ENCODE assay signal across 8 cellular contexts in genomic region chrX:48695925-48696300, GRCh38. TPM values are rescaled to one million over a fixed set of nuclear protein-coding genes. Genes with fewer than 3 reads are reported as not detected.
DNase-seq lines count a peak whose midpoint lies in the region; ATAC-seq and TF ChIP-seq lines count a peak whose summit lies in the region.

No MANE protein-coding gene starts in this region.

- no CpG with 5 or more reads among the region's 8 CpGs for WGBS in mesendoderm (ENCODE audit: extremely low coverage, insufficient coverage, low lambda C conversion rate)

- H3K4me3 ChIP-seq in mesendoderm (ENCODE audit: low read length) (peak overlapping the region; percentile 25), vagina (peak overlapping the region; percentile 55 to 66)

- intact Hi-C loops in vagina (cut with DNase I), result no loop called here

- peaks cover 0 to 13% (median 7%) of the 10 kb centered on the region in 3 donors for H3K4me1 Mint-ChIP-seq in IgD-negative memory B cell

- no peak overlapping the region for H2BK5ac ChIP-seq in mesendoderm (ENCODE audit: low read length)

- no peaks in the 10 kb centered on the region for H3K9me3 ChIP-seq in vagina

- no peak overlapping the region for H4K8ac ChIP-seq in mesendoderm (ENCODE audit: low read depth, low read length)

- H3K23ac ChIP-seq in mesendoderm (ENCODE audit: low read length), result no peak overlapping the region

- no peak for TF ChIP-seq POLR2A in vagina (IDR thresholded peaks at IDR 0.05)

- H3K9me3 Mint-ChIP-seq in IgD-negative memory B cell, result no peaks in the 10 kb centered on the region

- H3K4ac ChIP-seq in mesendoderm (ENCODE audit: low read depth, low read length), result no peak overlapping the region

- H3K79me2 ChIP-seq in mesendoderm (ENCODE audit: control insufficient read depth, insufficient read depth, low read length), result no peaks in the 10 kb centered on the region

- H2BK120ac ChIP-seq in mesendoderm (ENCODE audit: low read depth, low read length), result no peak overlapping the region

- H3K79me1 ChIP-seq in mesendoderm (ENCODE audit: low read length), result no peaks in the 10 kb centered on the region

- H3K27me3 Mint-ChIP-seq in IgD-negative memory B cell, result no peaks in the 10 kb centered on the region

- H3K27ac Mint-ChIP-seq in IgD-negative memory B cell, result peak overlapping the region; percentile 54 to 85 (median 76)

- H3K4me2 ChIP-seq in mesendoderm (ENCODE audit: low read length), result peak overlapping the region; percentile 44

- H2BK15ac ChIP-seq in mesendoderm (replicated peaks; ENCODE audit: low read depth), result no peak overlapping the region

- H4K5ac ChIP-seq in mesendoderm (ENCODE audit: low read length), result no peak overlapping the region

- no peak overlapping the region for H3K18ac ChIP-seq in mesendoderm (ENCODE audit: low read length)

- H3K4me3 Mint-ChIP-seq in IgD-negative memory B cell, result peak overlapping the region; percentile 78 to 95 (median 90)

- no peak for TF ChIP-seq CTCF in vagina (IDR thresholded peaks at IDR 0.05)

- peak; percentile 11 for DNase-seq in GM03348 (ENCODE audit: low spot score)
- peak in 3 of 61 donors; percentile 18 to 47 (median 34) for DNase-seq in caudate nucleus (lab: John Stamatoyannopoulos, UW)
- DNase-seq in mesendoderm, result peak; percentile 47
- DNase-seq in vagina (ENCODE audit: extremely low spot score in 2 of 2), result no peak

- peak overlapping the region; percentile 80 for H3K56ac ChIP-seq in mesendoderm (ENCODE audit: low read length)

- H3K4me1 ChIP-seq in mesendoderm (ENCODE audit: control insufficient read depth, low read depth, low read length) (no peaks in the 10 kb centered on the region), vagina (peaks cover 14% of the 10 kb centered on the region)

- H3K36me3 Mint-ChIP-seq in IgD-negative memory B cell, result no peaks in the 10 kb centered on the region

- H3K36me3 ChIP-seq in mesendoderm (ENCODE audit: control insufficient read depth, insufficient read depth, low read length) (no peaks in the 10 kb centered on the region), vagina (no peaks in the 10 kb centered on the region)

- no peak for ATAC-seq in HG03442 (IDR thresholded peaks at IDR 0.05; ENCODE audit: unreplicated experiment)
- ATAC-seq in GM19397 (IDR thresholded peaks at IDR 0.05; ENCODE audit: unreplicated experiment), result no peak
- ATAC-seq in GM18868 (IDR thresholded peaks at IDR 0.05; ENCODE audit: unreplicated experiment), result no peak

- H3K27ac ChIP-seq in caudate nucleus (ENCODE audit: low read depth, low read length) (peak overlapping the region; percentile 93), mesendoderm (ENCODE audit: low read depth, low read length) (peak overlapping the region; percentile 36), vagina (peak overlapping the region; percentile 75)

- H2AK5ac ChIP-seq in mesendoderm (ENCODE audit: low read length), result no peak overlapping the region

- H3K9ac ChIP-seq in mesendoderm (ENCODE audit: low read length), result peak overlapping the region; percentile 66

- H3K27me3 ChIP-seq in mesendoderm (ENCODE audit: insufficient read depth, low read length, poor library complexity), result no peaks in the 10 kb centered on the region
- no peaks in the 10 kb centered on the region for H3K27me3 ChIP-seq in vagina

RNA-seq across cellular contexts. Expression of gene SUV39H1, which starts 0.6 kb away (rescaled TPM):
- 8.6 TPM for polyA plus RNA-seq in IgD-negative memory B cell
- polyA plus RNA-seq in mesendoderm (2013, experiment 1 of 2), result 9.0 TPM
- polyA plus RNA-seq in mesendoderm (2013, experiment 2 of 2), result 8.4 TPM
- total RNA-seq in vagina, result 2.2 TPM

RNA-seq across cellular contexts. Expression of gene WAS, which starts 12.3 kb away (rescaled TPM):
- 26.5 TPM for polyA plus RNA-seq in IgD-negative memory B cell
- polyA plus RNA-seq in mesendoderm (2013, experiment 1 of 2), result 0.14 TPM
- 0.28 TPM for polyA plus RNA-seq in mesendoderm (2013, experiment 2 of 2)
- total RNA-seq in vagina, result 4.4 TPM

Comparison
In these comparisons a context has a peak if more than half of its experiments do, and no peak if none do; other contexts are left out.
1. DNase-seq: peak in GM03348 (single experiment) and mesendoderm (single experiment); none in vagina (0 of 2).
2. H3K27ac ChIP-seq: peak in every context shown above with its lines; median percentile 93 in caudate nucleus; 75 in vagina; 36 in mesendoderm.